1 cellular context compared by ENCODE assay signal in genomic region chr15:74380361-74381189, GRCh38.
TF ChIP-seq lines count a peak whose summit lies in the region.

No MANE protein-coding gene starts in this region.

TF ChIP-seq in K562, 482 proteins besides CTCF, POLR2A, EP300 and RAD21:
- TF ChIP-seq DPF2 (IDR thresholded peaks at IDR 0.05) (peak; percentile 24; the same call in 1 of the 2 replicates), ATF3 (IDR thresholded peaks at IDR 0.05) (peak; percentile 85), ATF3 (CRISPR knock-in tag; conservative IDR thresholded peaks at IDR 0.05) (no peak), JUND (IDR thresholded peaks at IDR 0.05; ENCODE audit: borderline replicate concordance, low read depth, low read length) (peak; percentile 67), JUND (tag; IDR thresholded peaks at IDR 0.05; ENCODE audit: borderline replicate concordance, low read depth, low read length) (peak; percentile 60; the same call in 2 of the 3 replicates), EGR1 (conservative IDR thresholded peaks at IDR 0.05) (peak; percentile 74), ZNF445 (CRISPR knock-in tag; IDR thresholded peaks at IDR 0.05; ENCODE audit: low read depth) (no peak), ZNF224 (CRISPR knock-in tag; IDR thresholded peaks at IDR 0.05) (no peak), FOSL1 (tag; conservative IDR thresholded peaks at IDR 0.05) (0 out of 2 replicates have a peak, but pooled peaks have one; percentile 39), GABPB1 (CRISPR knock-in tag; IDR thresholded peaks at IDR 0.05) (no peak), RNF2 (IDR thresholded peaks at IDR 0.05) (no peak), ADNP (tag; IDR thresholded peaks at IDR 0.05) (0 out of 2 replicates have a peak, but pooled peaks have one; percentile 42), PCBP1 (IDR thresholded peaks at IDR 0.05; ENCODE audit: low read depth, low read length, poor library complexity, severe bottlenecking) (no peak), KDM1A (IDR thresholded peaks at IDR 0.05) (peak; percentile 21 to 34; a peak in 1 of 4 replicates), ARID1B (IDR thresholded peaks at IDR 0.05) (0 out of 2 replicates have a peak, but pooled peaks have one; percentile 20), FOXA3 (CRISPR knock-in tag; conservative IDR thresholded peaks at IDR 0.05 in 1 of 2, IDR thresholded peaks at IDR 0.05 in 1 of 2) (no peak), E2F4 (CRISPR knock-in tag; IDR thresholded peaks at IDR 0.05; ENCODE audit: low read depth) (no peak), RAD51 (IDR thresholded peaks at IDR 0.05; ENCODE audit: borderline replicate concordance, low read depth) (no peak), SRF (CRISPR knock-in tag; IDR thresholded peaks at IDR 0.05) (no peak), TRIM25 (IDR thresholded peaks at IDR 0.05; ENCODE audit: borderline replicate concordance) (no peak)
